22 cellular contexts compared by ENCODE assay signal in genomic region chr22:38416621-38417251, GRCh38. TPM values are rescaled to one million over a fixed set of nuclear protein-coding genes. Genes with fewer than 3 reads are reported as not detected.
DNase-seq lines count a peak whose midpoint lies in the region; ATAC-seq, FAIRE-seq and TF ChIP-seq lines count a peak whose summit lies in the region.
"Had no signal": no experiment of that assay in that cellular context is flagged by ENCODE, and none has a peak within 500 bp of the region (broad histone marks: within the 10 kb centered on the region; RNA-seq: fewer than 3 reads in every experiment).

No MANE protein-coding gene starts in this region.

- TF ChIP-seq CTCF in right lobe of liver (IDR thresholded peaks at IDR 0.05), result no peak
- TF ChIP-seq CTCF in HepG2 (CRISPR knock-in tag; IDR thresholded peaks at IDR 0.05), result no peak
- TF ChIP-seq CTCF in kidney (IDR thresholded peaks at IDR 0.05; ENCODE audit: borderline replicate concordance, extremely low read depth, insufficient read depth), result no peak

- no peaks in the 10 kb centered on the region for H3K27me3 ChIP-seq in right lobe of liver
- peaks cover 1 to 11% of the 10 kb centered on the region in 2 experiments; a peak in 3 of 5 replicates for H3K27me3 ChIP-seq in HepG2 (ENCODE audit: control insufficient read depth in 1 of 2, insufficient read depth in 2 of 2, low read length in 2 of 2)
- H3K27me3 ChIP-seq: BE2C had no signal

- no peak for TF ChIP-seq EP300 in HepG2 (IDR thresholded peaks at IDR 0.05; ENCODE audit: low read depth in 2 of 2, low read length in 2 of 2)
- no peak for TF ChIP-seq EP300 in HepG2 (CRISPR knock-in tag; IDR thresholded peaks at IDR 0.05; ENCODE audit: borderline replicate concordance)

- intact Hi-C loops in right lobe of liver (cut with DNase I), result no loop called here
- intact Hi-C loops in HepG2 (cut with micrococcal nuclease; ENCODE audit: unreplicated experiment), result no loop called here
- intact Hi-C loops in kidney (cut with DNase I), result no loop called here
- intact Hi-C loops in posterior vena cava (cut with DNase I), result loop anchor here in 1 of 2 donors (5.0 kb wide), 1 partner anchor 156 kb away; the partner anchor contains the start of gene DMC1

- no peak overlapping the region for H3K4me2 ChIP-seq in HepG2 (ENCODE audit: low read depth, low read length)

- no peak overlapping the region for H2AFZ ChIP-seq in HepG2 (ENCODE audit: low read length)

- CTCF ChIA-PET in HepG2 (lab: Yijun Ruan, JAX; ENCODE audit: low intra/inter-chr PET ratio, low total read pairs), result no interaction called here

- BruUV-seq in HepG2 (replicated peaks; lab: Mats Ljungman, UMichigan), result no TSS peak

- POLR2A ChIA-PET in HepG2 (lab: Yijun Ruan, JAX), result no interaction called here

- H3K9me3 ChIP-seq in right lobe of liver (no peaks in the 10 kb centered on the region), HepG2 (ENCODE audit: low read length) (no peaks in the 10 kb centered on the region), kidney (ENCODE audit: control insufficient read depth in 1 of 2, low read length in 2 of 2) (no peaks in the 10 kb centered on the region)
- H3K9me3 ChIP-seq: BE2C, thoracic aorta had no signal

- H3K27ac ChIP-seq in right lobe of liver (no peak overlapping the region), HepG2 (ENCODE audit: extremely low read length, insufficient read depth, low read length) (no peak overlapping the region), kidney (ENCODE audit: low read depth in 2 of 2, low read length in 2 of 2) (no peak overlapping the region)
- H3K27ac ChIP-seq: HL-60, thoracic aorta had no signal

- peak in 2 of 3 donors; percentile 41 to 42 for DNase-seq in right lobe of liver
- no peak for DNase-seq in HepG2 (ENCODE audit: low spot score)
- DNase-seq in kidney, result peak; percentile 57
- peak; percentile 61 for DNase-seq in posterior vena cava (ENCODE audit: low spot score)
- DNase-seq in Ammon's horn (ENCODE audit: low spot score), result no peak
- DNase-seq: activated CD4-positive, alpha-beta memory T cell treated with anti-CD3 and anti-CD28 coated beads, Interleukin-2, amount 10 ng/mL, durations not matched to agents 7 days and 5 days; activated CD4-positive, alpha-beta T cell treated with anti-CD3 and anti-CD28 coated beads for 1 hour; activated gamma-delta T cell treated with Interleukin-2 at 50 U/mL for 16 hours; stimulated activated CD4-positive, alpha-beta T cell treated with anti-CD3 and anti-CD28 coated beads, Interleukin-15, amount 100 ng/mL, for 24 hours; stimulated activated naive B cell treated with anti-CD40 and anti-IgM and Interleukin-4, amounts not matched to agents 10 μg/mL and 1 μg/mL and 100 μg/mL, for 72 hours; T-helper 1 cell had no signal

- ATAC-seq in right lobe of liver, result no peak
- no peak for ATAC-seq in HepG2
- no peak for ATAC-seq in GM21786 (IDR thresholded peaks at IDR 0.05; ENCODE audit: unreplicated experiment)
- ATAC-seq in HG02885 (IDR thresholded peaks at IDR 0.05; ENCODE audit: poor library complexity, unreplicated experiment), result no peak
- ATAC-seq: stimulated activated naive B cell treated with anti-CD40 and anti-IgM and Interleukin-4, amounts not matched to agents 10 μg/mL and 1 μg/mL and 100 μg/mL, for 72 hours had no signal

- 0% methylated on average over 1 of the region's 18 CpGs for WGBS in right lobe of liver (ENCODE audit: insufficient coverage, low coverage, low lambda C conversion rate, missing lambda C conversion rate)
- WGBS in HepG2 (ENCODE audit: low lambda C conversion rate), result 76% methylated on average over 7 of the region's 18 CpGs

- no peak for TF ChIP-seq RAD21 in HepG2 (CRISPR knock-in tag; IDR thresholded peaks at IDR 0.05)

- H3K36me3 ChIP-seq in right lobe of liver, result no peaks in the 10 kb centered on the region
- no peaks in the 10 kb centered on the region for H3K36me3 ChIP-seq in HepG2 (replicated peaks in 1 of 2; ENCODE audit: control insufficient read depth in 1 of 2, insufficient read depth in 2 of 2, low read length in 2 of 2)
- H3K36me3 ChIP-seq in kidney (ENCODE audit: control insufficient read depth in 1 of 2, insufficient read depth in 2 of 2, low read length in 2 of 2), result no peaks in the 10 kb centered on the region
- H3K36me3 ChIP-seq: BE2C, thoracic aorta had no signal

- no peaks in the 10 kb centered on the region for H3K79me2 ChIP-seq in HepG2 (ENCODE audit: insufficient read depth, low read length)

- FAIRE-seq in HepG2 (lab: Jason Lieb, UNC) (no peak), kidney (lab: Jason Lieb, UNC) (no peak)

- H3K4me3 ChIP-seq in right lobe of liver (no peak overlapping the region), HepG2 (replicated peaks in 1 of 3; ENCODE audit: insufficient read depth in 1 of 3, low read depth in 2 of 3, low read length in 3 of 3) (no peak overlapping the region), kidney (ENCODE audit: low read length in 2 of 2) (no peak overlapping the region)
- H3K4me3 ChIP-seq: lung, thoracic aorta had no signal

- in situ Hi-C loops in HepG2 (cut with HindIII; ENCODE audit: extremely low pct_ligation_motif_present, low pct_unique_long_range_greater_than_20kb), result no loop called here

- H3K9ac ChIP-seq in HepG2 (ENCODE audit: insufficient read depth, low read depth, low read length) (no peak overlapping the region), kidney (ENCODE audit: low read length in 2 of 2) (no peak overlapping the region)

- TF ChIP-seq POLR2A in right lobe of liver (IDR thresholded peaks at IDR 0.05), result no peak
- no peak for TF ChIP-seq POLR2A in HepG2 (IDR thresholded peaks at IDR 0.05; ENCODE audit: insufficient read depth in 1 of 2, low read depth in 2 of 2, low read length in 2 of 2)

- no peaks in the 10 kb centered on the region for H4K20me1 ChIP-seq in HepG2 (ENCODE audit: insufficient read depth, low read length)

- H3K4me1 ChIP-seq in right lobe of liver (peaks cover 0 to 17% (median 4%) of the 10 kb centered on the region in 4 donors), HepG2 (ENCODE audit: insufficient read depth, low read length) (peaks cover 33% of the 10 kb centered on the region), kidney (ENCODE audit: control insufficient read depth in 1 of 2, insufficient read depth in 1 of 2, low read depth in 1 of 2, low read length in 2 of 2) (peaks cover 3 to 6% of the 10 kb centered on the region in 2 donors)

TF ChIP-seq in HepG2, 621 proteins besides CTCF, POLR2A, EP300 and RAD21 (continues in another document):
- no peak for TF ChIP-seq SP2 (CRISPR knock-in tag; IDR thresholded peaks at IDR 0.05)

RNA-seq across cellular contexts. Expression of gene KCNJ4, which starts 38.3 kb away (rescaled TPM):
- not detected for total RNA-seq in right lobe of liver
- total RNA-seq in HepG2 (2016; rRNA removed; fragmentation: Illumina TruSeq; extraction: Trizol), result not detected in 2 replicates
- not detected in 2 replicates for total RNA-seq in HepG2 (2016; cell fraction: cytosol; rRNA removed; fragmentation: Illumina TruSeq; extraction: Trizol; ENCODE audit: low read depth)
- not detected in 2 replicates for total RNA-seq in HepG2 (2016; cell fraction: insoluble cytoplasmic fraction; rRNA removed; fragmentation: Illumina TruSeq; extraction: Trizol)
- total RNA-seq in HepG2 (2016; cell fraction: membrane; rRNA removed; fragmentation: Illumina TruSeq; extraction: Trizol), result not detected in 2 replicates
- not detected in 2 replicates for total RNA-seq in HepG2 (2016; cell fraction: nucleus; rRNA removed; fragmentation: Illumina TruSeq; extraction: Trizol)
- not detected in 2 replicates for polyA plus RNA-seq in HepG2 (2011; rRNA removed)
- polyA plus RNA-seq in HepG2 (2011; cell fraction: cytosol; rRNA removed), result 0.03 TPM in 1 of 2 replicates, not detected in the other
- not detected in 2 replicates for polyA plus RNA-seq in HepG2 (2011; cell fraction: nucleus; rRNA removed)
- not detected in 2 replicates for polyA plus RNA-seq in HepG2 (2012)
- not detected in 2 replicates for polyA plus RNA-seq in HepG2 (2016; cell fraction: cytosol; fragmentation: Illumina TruSeq; extraction: Trizol; ENCODE audit: low read depth)
- polyA plus RNA-seq in HepG2 (2016; cell fraction: insoluble cytoplasmic fraction; fragmentation: Illumina TruSeq; extraction: Trizol; ENCODE audit: low read depth), result not detected in 2 replicates
- not detected in 2 replicates for polyA plus RNA-seq in HepG2 (2016; cell fraction: membrane; fragmentation: Illumina TruSeq; extraction: Trizol; ENCODE audit: low read depth)
- polyA plus RNA-seq in HepG2 (2016; cell fraction: nucleus; fragmentation: Illumina TruSeq; extraction: Trizol; ENCODE audit: insufficient read depth, low read depth), result not detected in 2 replicates
- not detected in 2 replicates for polyA minus RNA-seq in HepG2 (2011; rRNA and poly(A)+ RNA removed; ENCODE audit: low replicate concordance)
- polyA minus RNA-seq in HepG2 (2011; cell fraction: cytosol; rRNA and poly(A)+ RNA removed), result not detected in 2 replicates
- not detected in 2 replicates for polyA minus RNA-seq in HepG2 (2011; cell fraction: nucleus; rRNA and poly(A)+ RNA removed)
- 0.13 TPM for total RNA-seq in kidney
- not detected for polyA plus RNA-seq in kidney (ENCODE audit: insufficient read depth, low read depth, low replicate concordance)
- total RNA-seq in posterior vena cava, result not detected
- total RNA-seq: activated CD4-positive, alpha-beta memory T cell treated with anti-CD3 and anti-CD28 coated beads, Interleukin-2, amount 10 ng/mL, durations not matched to agents 7 days and 5 days; CD8-positive, alpha-beta memory T cell; glomerular endothelial cell; LHCN-M2; lung; mucosa of gallbladder; NCI-H460; thoracic aorta had no signal
- polyA plus RNA-seq: CD8-positive, alpha-beta memory T cell; lung had no signal

RNA-seq across cellular contexts. Expression of gene KDELR3, which starts 51.2 kb away (rescaled TPM):
- 10 to 100 TPM in 3 of 6 experiments, 1 to 10 TPM in 3; 2.4 to 53.8 (median 12.8) TPM for total RNA-seq in right lobe of liver
- 18.9 and 24.2 TPM in 2 replicates for total RNA-seq in HepG2 (2016; rRNA removed; fragmentation: Illumina TruSeq; extraction: Trizol)
- 15.4 and 17.8 TPM in 2 replicates for total RNA-seq in HepG2 (2016; cell fraction: cytosol; rRNA removed; fragmentation: Illumina TruSeq; extraction: Trizol; ENCODE audit: low read depth)
- total RNA-seq in HepG2 (2016; cell fraction: insoluble cytoplasmic fraction; rRNA removed; fragmentation: Illumina TruSeq; extraction: Trizol), result 18.4 and 24.9 TPM in 2 replicates
- 25.0 and 25.7 TPM in 2 replicates for total RNA-seq in HepG2 (2016; cell fraction: membrane; rRNA removed; fragmentation: Illumina TruSeq; extraction: Trizol)
- total RNA-seq in HepG2 (2016; cell fraction: nucleus; rRNA removed; fragmentation: Illumina TruSeq; extraction: Trizol), result 24.1 and 25.4 TPM in 2 replicates
- 44.4 and 65.7 TPM in 2 replicates for polyA plus RNA-seq in HepG2 (2011; rRNA removed)
- polyA plus RNA-seq in HepG2 (2011; cell fraction: cytosol; rRNA removed), result 51.3 and 51.5 TPM in 2 replicates
- 13.4 and 13.6 TPM in 2 replicates for polyA plus RNA-seq in HepG2 (2011; cell fraction: nucleus; rRNA removed)
- 25.3 and 25.4 TPM in 2 replicates for polyA plus RNA-seq in HepG2 (2012)
- 22.6 and 32.8 TPM in 2 replicates for polyA plus RNA-seq in HepG2 (2016; cell fraction: cytosol; fragmentation: Illumina TruSeq; extraction: Trizol; ENCODE audit: low read depth)
- 25.8 and 26.8 TPM in 2 replicates for polyA plus RNA-seq in HepG2 (2016; cell fraction: insoluble cytoplasmic fraction; fragmentation: Illumina TruSeq; extraction: Trizol; ENCODE audit: low read depth)
- 31.8 and 34.1 TPM in 2 replicates for polyA plus RNA-seq in HepG2 (2016; cell fraction: membrane; fragmentation: Illumina TruSeq; extraction: Trizol; ENCODE audit: low read depth)
- 38.2 and 40.9 TPM in 2 replicates for polyA plus RNA-seq in HepG2 (2016; cell fraction: nucleus; fragmentation: Illumina TruSeq; extraction: Trizol; ENCODE audit: insufficient read depth, low read depth)
- polyA minus RNA-seq in HepG2 (2011; rRNA and poly(A)+ RNA removed; ENCODE audit: low replicate concordance), result 11.9 and 47.4 TPM in 2 replicates
- polyA minus RNA-seq in HepG2 (2011; cell fraction: cytosol; rRNA and poly(A)+ RNA removed), result 22.6 and 22.7 TPM in 2 replicates
- 6.4 and 12.8 TPM in 2 replicates for polyA minus RNA-seq in HepG2 (2011; cell fraction: nucleus; rRNA and poly(A)+ RNA removed)
- total RNA-seq in kidney, result 16.7 TPM
- 11.4 TPM for polyA plus RNA-seq in kidney (ENCODE audit: insufficient read depth, low read depth, low replicate concordance)
- total RNA-seq in posterior vena cava, result 10 to 100 TPM; 14.5 to 23.1 TPM

Comparison
In these comparisons a context has a peak if more than half of its experiments do, and no peak if none do; other contexts are left out.
1. DNase-seq: peak in right lobe of liver (2 of 3), kidney (single experiment) and posterior vena cava (single experiment); none in HepG2 (single experiment) and Ammon's horn (single experiment).